ENCODE assay signal across 1 cellular context in the genomic region with DNA sequence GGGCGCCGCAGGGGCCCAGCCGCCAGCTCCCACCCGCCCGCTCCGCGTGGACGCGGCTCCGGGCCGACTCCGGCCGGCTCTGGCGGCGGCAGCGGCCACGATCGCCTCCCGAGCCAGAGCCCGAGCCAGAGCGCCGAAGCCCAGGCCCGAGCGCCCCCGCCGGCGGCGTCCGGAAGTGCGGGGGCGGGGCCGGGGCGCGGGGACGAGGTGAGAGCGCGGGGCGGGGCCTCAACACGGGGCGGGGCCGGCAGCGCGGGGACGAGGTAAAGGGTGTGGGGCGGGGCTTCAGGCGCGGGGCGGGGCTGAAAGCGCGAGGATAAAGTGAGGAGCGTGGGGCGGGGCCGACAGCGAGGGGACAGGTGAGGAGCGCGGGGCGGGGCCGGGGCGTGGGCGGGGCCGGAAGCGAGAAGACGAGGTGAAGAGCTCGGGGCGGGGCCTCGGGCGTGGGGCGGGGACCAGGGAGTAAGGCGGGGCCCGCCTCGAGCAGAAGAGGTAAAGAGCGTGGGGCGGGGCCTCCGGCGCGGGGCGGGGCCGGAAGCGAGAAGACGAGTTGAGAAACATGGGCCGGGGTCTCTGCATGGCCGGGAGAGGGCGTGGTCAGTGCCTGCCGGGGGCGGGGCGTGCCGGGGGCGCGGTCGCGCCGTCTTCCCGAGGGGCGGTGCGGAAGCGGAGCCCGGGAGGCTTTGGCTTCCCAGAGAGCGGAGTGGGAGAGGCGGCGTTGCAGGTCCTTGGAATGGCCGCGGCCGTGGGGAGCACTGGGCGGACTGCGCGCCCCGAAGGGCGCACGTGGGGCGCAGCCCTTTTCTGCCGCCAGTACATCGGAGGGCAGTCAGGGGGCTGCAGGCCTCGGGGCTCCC.
TF ChIP-seq lines count a peak whose summit lies in the region.

TSS of gene AXIN1 (minus strand) at position 177 of the 857 bp plus-strand sequence. CDS start 5,698 bp downstream, outside the sequence.

TF ChIP-seq in HepG2, 621 proteins besides CTCF, POLR2A, EP300 and RAD21 (continued from another document and continues in another):
- TF ChIP-seq, protein P1, sequence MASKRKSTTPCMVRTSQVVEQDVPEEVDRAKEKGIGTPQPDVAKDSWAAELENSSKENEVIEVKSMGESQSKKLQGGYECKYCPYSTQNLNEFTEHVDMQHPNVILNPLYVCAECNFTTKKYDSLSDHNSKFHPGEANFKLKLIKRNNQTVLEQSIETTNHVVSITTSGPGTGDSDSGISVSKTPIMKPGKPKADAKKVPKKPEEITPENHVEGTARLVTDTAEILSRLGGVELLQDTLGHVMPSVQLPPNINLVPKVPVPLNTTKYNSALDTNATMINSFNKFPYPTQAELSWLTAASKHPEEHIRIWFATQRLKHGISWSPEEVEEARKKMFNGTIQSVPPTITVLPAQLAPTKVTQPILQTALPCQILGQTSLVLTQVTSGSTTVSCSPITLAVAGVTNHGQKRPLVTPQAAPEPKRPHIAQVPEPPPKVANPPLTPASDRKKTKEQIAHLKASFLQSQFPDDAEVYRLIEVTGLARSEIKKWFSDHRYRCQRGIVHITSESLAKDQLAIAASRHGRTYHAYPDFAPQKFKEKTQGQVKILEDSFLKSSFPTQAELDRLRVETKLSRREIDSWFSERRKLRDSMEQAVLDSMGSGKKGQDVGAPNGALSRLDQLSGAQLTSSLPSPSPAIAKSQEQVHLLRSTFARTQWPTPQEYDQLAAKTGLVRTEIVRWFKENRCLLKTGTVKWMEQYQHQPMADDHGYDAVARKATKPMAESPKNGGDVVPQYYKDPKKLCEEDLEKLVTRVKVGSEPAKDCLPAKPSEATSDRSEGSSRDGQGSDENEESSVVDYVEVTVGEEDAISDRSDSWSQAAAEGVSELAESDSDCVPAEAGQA (IDR thresholded peaks at IDR 0.05; ENCODE audit: low read depth): no peak
- TF ChIP-seq, protein P1 (CRISPR knock-in tag; IDR thresholded peaks at IDR 0.05; ENCODE audit: borderline replicate concordance): no peak
- TF ChIP-seq SAP130 (CRISPR knock-in tag; IDR thresholded peaks at IDR 0.05; ENCODE audit: low read depth) (peak; percentile 82), ZNF558 (CRISPR knock-in tag; IDR thresholded peaks at IDR 0.05; ENCODE audit: borderline replicate concordance) (0 out of 2 replicates have a peak, but pooled peaks have one; percentile 1), SNAPC2 (CRISPR knock-in tag; IDR thresholded peaks at IDR 0.05) (0 out of 2 replicates have a peak, but pooled peaks have one; percentile 38), ZNF138 (CRISPR knock-in tag; IDR thresholded peaks at IDR 0.05; ENCODE audit: low read depth) (no peak), ZNF563 (CRISPR knock-in tag; IDR thresholded peaks at IDR 0.05) (peak; percentile 81; the same call in 1 of the 2 replicates), ZBED4 (CRISPR knock-in tag; IDR thresholded peaks at IDR 0.05; ENCODE audit: borderline replicate concordance) (no peak), BRD4 (CRISPR knock-in tag; IDR thresholded peaks at IDR 0.05) (no peak), GABPA (IDR thresholded peaks at IDR 0.05; ENCODE audit: low read depth, low read length) (peak; percentile 32; the same call in 1 of the 2 replicates), GABPA (CRISPR knock-in tag; IDR thresholded peaks at IDR 0.05; ENCODE audit: low read depth) (no peak; the same call in 1 of the 2 replicates), DMAP1 (CRISPR knock-in tag; IDR thresholded peaks at IDR 0.05) (peak; percentile 60; the same call in 1 of the 2 replicates), ZNF670 (CRISPR knock-in tag; IDR thresholded peaks at IDR 0.05; ENCODE audit: borderline replicate concordance) (peak; percentile 78; the same call in 1 of the 2 replicates), HMGXB4 (CRISPR knock-in tag; IDR thresholded peaks at IDR 0.05; ENCODE audit: borderline replicate concordance in 1 of 2, low read depth in 1 of 2) (peak; percentile 31 to 55), ZNF33A (CRISPR knock-in tag; IDR thresholded peaks at IDR 0.05; ENCODE audit: borderline replicate concordance) (no peak), KLF16 (CRISPR knock-in tag; IDR thresholded peaks at IDR 0.05) (peak in 1 of 2 experiments; percentile 69; a peak in 2 of 4 replicates), NFAT5 (CRISPR knock-in tag; IDR thresholded peaks at IDR 0.05) (0 out of 2 replicates have a peak, but pooled peaks have one; percentile 17), NONO (IDR thresholded peaks at IDR 0.05) (no peak), NONO (CRISPR knock-in tag; conservative IDR thresholded peaks at IDR 0.05) (peak; percentile 65; the same call in 1 of the 2 replicates), ZNF143 (CRISPR knock-in tag; IDR thresholded peaks at IDR 0.05) (0 out of 2 replicates have a peak, but pooled peaks have one; percentile 17), SPEN (CRISPR knock-in tag; IDR thresholded peaks at IDR 0.05; ENCODE audit: low read depth) (peak; percentile 59), HNRNPLL (IDR thresholded peaks at IDR 0.05; ENCODE audit: low read depth, low read length, poor library complexity, severe bottlenecking) (peak; percentile 52), ZNF124 (CRISPR knock-in tag; IDR thresholded peaks at IDR 0.05) (peak; percentile 53; the same call in 1 of the 2 replicates), NKX3-1 (CRISPR knock-in tag; IDR thresholded peaks at IDR 0.05) (no peak), TBX3 (IDR thresholded peaks at IDR 0.05; ENCODE audit: borderline replicate concordance) (peak; percentile 36; the same call in 1 of the 2 replicates), NRL (CRISPR knock-in tag; IDR thresholded peaks at IDR 0.05; ENCODE audit: borderline replicate concordance) (peak; percentile 26; the same call in 1 of the 2 replicates)
- TF ChIP-seq, protein P2, sequence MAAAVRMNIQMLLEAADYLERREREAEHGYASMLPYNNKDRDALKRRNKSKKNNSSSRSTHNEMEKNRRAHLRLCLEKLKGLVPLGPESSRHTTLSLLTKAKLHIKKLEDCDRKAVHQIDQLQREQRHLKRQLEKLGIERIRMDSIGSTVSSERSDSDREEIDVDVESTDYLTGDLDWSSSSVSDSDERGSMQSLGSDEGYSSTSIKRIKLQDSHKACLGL (CRISPR knock-in tag; IDR thresholded peaks at IDR 0.05): peak; percentile 82
- TF ChIP-seq, protein P3, sequence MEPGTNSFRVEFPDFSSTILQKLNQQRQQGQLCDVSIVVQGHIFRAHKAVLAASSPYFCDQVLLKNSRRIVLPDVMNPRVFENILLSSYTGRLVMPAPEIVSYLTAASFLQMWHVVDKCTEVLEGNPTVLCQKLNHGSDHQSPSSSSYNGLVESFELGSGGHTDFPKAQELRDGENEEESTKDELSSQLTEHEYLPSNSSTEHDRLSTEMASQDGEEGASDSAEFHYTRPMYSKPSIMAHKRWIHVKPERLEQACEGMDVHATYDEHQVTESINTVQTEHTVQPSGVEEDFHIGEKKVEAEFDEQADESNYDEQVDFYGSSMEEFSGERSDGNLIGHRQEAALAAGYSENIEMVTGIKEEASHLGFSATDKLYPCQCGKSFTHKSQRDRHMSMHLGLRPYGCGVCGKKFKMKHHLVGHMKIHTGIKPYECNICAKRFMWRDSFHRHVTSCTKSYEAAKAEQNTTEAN (CRISPR knock-in tag; conservative IDR thresholded peaks at IDR 0.05): no peak
